Comparison of ENCODE assay signal across 1 cellular context in the genomic region with DNA sequence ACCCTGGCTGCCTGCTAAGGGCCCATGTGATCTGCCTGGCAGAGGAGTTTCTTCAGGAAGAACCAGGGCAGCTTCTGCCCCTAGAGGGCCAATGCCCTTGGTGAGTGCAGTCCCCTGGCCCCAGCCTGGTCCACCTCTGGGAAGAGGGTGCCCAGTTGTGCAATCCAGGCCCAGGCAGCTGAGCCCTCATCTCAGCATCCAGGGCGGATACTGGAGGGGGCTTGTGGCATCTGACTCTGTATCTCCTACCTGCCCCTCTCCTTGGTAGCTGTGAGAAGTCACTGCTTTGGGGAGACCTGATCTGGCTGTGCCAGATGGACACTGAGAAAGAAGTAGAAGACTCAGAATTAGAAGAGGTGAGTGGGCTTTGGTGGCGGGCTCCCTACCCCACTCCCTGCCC. TPM values are rescaled to one million over a fixed set of nuclear protein-coding genes. Genes with fewer than 3 reads are reported as not detected.
"Had no signal": no experiment of that assay in that cellular context is flagged by ENCODE, and none has a peak within 500 bp of the region (broad histone marks: within the 10 kb centered on the region; RNA-seq: fewer than 3 reads in every experiment).

No MANE protein-coding gene starts in this region.

RNA-seq across cellular contexts. Expression of a gene that starts 51.1 kb away (rescaled TPM):
- total RNA-seq: SK-MEL-5 had no signal
